9 cellular contexts compared by ENCODE assay signal in the genomic region with DNA sequence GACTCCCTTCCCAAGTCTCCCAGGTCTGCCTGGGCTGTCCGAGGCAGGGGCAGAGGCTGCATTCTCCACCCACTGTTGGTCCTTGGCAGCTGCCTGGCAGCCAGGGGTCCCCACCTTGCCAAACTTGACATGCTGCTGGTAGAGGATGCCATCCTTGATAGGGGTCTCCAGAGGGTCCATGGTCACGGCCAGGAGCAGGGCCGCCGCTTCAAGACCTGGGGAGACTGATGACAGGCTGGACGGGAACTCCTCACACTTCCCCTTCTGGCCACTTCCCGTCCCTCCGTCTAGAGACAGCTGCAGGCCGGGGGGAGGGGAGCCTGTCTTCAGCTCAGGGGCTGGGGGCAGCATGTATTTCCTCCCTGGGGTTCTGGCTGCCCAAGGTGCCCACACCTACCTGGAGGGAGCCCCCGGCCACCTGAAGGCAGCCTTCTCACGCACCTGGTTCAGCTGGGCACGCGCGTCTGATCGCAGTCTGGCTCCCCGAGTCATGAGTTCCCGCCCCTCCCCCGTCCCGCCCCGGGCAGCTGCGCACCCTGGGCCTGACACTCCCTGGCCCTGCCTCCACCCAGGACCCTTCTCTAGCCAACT. TPM values are rescaled to one million over a fixed set of nuclear protein-coding genes. Genes with fewer than 3 reads are reported as not detected.
DNase-seq lines count a peak whose midpoint lies in the region; ATAC-seq and TF ChIP-seq lines count a peak whose summit lies in the region.
"Had no signal": no experiment of that assay in that cellular context is flagged by ENCODE, and none has a peak within 500 bp of the region (broad histone marks: within the 10 kb centered on the region; RNA-seq: fewer than 3 reads in every experiment).

A gene with protein sequence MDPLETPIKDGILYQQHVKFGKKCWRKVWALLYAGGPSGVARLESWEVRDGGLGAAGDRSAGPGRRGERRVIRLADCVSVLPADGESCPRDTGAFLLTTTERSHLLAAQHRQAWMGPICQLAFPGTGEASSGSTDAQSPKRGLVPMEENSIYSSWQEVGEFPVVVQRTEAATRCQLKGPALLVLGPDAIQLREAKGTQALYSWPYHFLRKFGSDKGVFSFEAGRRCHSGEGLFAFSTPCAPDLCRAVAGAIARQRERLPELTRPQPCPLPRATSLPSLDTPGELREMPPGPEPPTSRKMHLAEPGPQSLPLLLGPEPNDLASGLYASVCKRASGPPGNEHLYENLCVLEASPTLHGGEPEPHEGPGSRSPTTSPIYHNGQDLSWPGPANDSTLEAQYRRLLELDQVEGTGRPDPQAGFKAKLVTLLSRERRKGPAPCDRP (minus strand): TSS at position 466 of the 591 bp plus-strand sequence. CDS start 286 bp downstream, at position 180.

- ATAC-seq in GM18517 (IDR thresholded peaks at IDR 0.05; ENCODE audit: unreplicated experiment) (peak; percentile 15), HG03432 (IDR thresholded peaks at IDR 0.05; ENCODE audit: unreplicated experiment) (peak; percentile 33)

- POLR2A ChIA-PET in activated CD4-positive, alpha-beta memory T cell treated with anti-CD3 and anti-CD28 coated beads for 36 hours (lab: Charles Lee): no interaction called here

- H3K27ac ChIP-seq in colonic mucosa: peak within 1 kb of the TSS; percentile 57

- no peak for TF ChIP-seq CTCF in colonic mucosa (IDR thresholded peaks at IDR 0.05)

- CTCF ChIA-PET in activated CD4-positive, alpha-beta memory T cell treated with anti-CD3 and anti-CD28 coated beads for 36 hours (lab: Charles Lee): interaction anchor here (1.4 to 3.2 kb wide), 2 partner anchors 9 to 200 kb away, joined by 4 to 12 read pairs; no protein-coding TSS in a partner anchor

- no peaks in the 10 kb centered on the region for H3K27me3 ChIP-seq in colonic mucosa

- H3K9ac ChIP-seq in colonic mucosa (ENCODE audit: low read depth in 2 of 2, low read length in 2 of 2): peak within 1 kb of the TSS; percentile 40 to 56

- H3K4me1 Mint-ChIP-seq in activated CD4-positive, alpha-beta memory T cell treated with anti-CD3 and anti-CD28 coated beads for 36 hours (ENCODE audit: low read depth): peaks cover 2% of the 10 kb centered on the region

- peak within 1 kb of the TSS; percentile 30 for H3K4me3 ChIP-seq in colonic mucosa

- peaks cover 16% of the 10 kb centered on the region for H3K36me3 ChIP-seq in colonic mucosa

- H3K27me3 Mint-ChIP-seq in activated CD4-positive, alpha-beta memory T cell treated with anti-CD3 and anti-CD28 coated beads for 36 hours: no peaks in the 10 kb centered on the region
- H3K27me3 Mint-ChIP-seq: brain had no signal

- H3K9me3 Mint-ChIP-seq in activated CD4-positive, alpha-beta memory T cell treated with anti-CD3 and anti-CD28 coated beads for 36 hours: no peaks in the 10 kb centered on the region

- DNase-seq in colonic mucosa: peak; percentile 44
- peak; percentile 90 for DNase-seq in posterior vena cava (ENCODE audit: low spot score)
- DNase-seq in activated CD4-positive, alpha-beta memory T cell treated with anti-CD3 and anti-CD28 coated beads for 36 hours: no peak
- DNase-seq in DMS114 treated with DMSO at 0.1 percent for 48 hours (lab: John Stamatoyannopoulos, UW; ENCODE audit: unreplicated experiment): no peak
- no peak for DNase-seq in activated gamma-delta T cell (lab: John Stamatoyannopoulos, UW)
- DNase-seq in dedifferentiated amniotic fluid mesenchymal stem cell (ENCODE audit: extremely low spot score): no peak

- H3K4me1 ChIP-seq in colonic mucosa: no peaks in the 10 kb centered on the region

- no peak within 1 kb of the TSS for H3K4me3 Mint-ChIP-seq in activated CD4-positive, alpha-beta memory T cell treated with anti-CD3 and anti-CD28 coated beads for 36 hours
- H3K4me3 Mint-ChIP-seq: brain had no signal

- no peak within 1 kb of the TSS for H3K27ac Mint-ChIP-seq in activated CD4-positive, alpha-beta memory T cell treated with anti-CD3 and anti-CD28 coated beads for 36 hours

- H3K36me3 Mint-ChIP-seq in activated CD4-positive, alpha-beta memory T cell treated with anti-CD3 and anti-CD28 coated beads for 36 hours: peaks cover 29% of the 10 kb centered on the region

- intact Hi-C loops in colonic mucosa (cut with DNase I) (no loop called here), posterior vena cava (cut with DNase I) (no loop called here)
- intact Hi-C loops in activated CD4-positive, alpha-beta memory T cell treated with anti-CD3 and anti-CD28 coated beads for 36 hours (cut with micrococcal nuclease): no loop called here

- H3K9me3 ChIP-seq in colonic mucosa: no peaks in the 10 kb centered on the region

RNA-seq across cellular contexts. Expression of the gene that starts here (rescaled TPM):
- 1 to 10 TPM; 4.1 to 8.9 TPM for total RNA-seq in colonic mucosa
- 10 to 100 TPM in 1 of 2 donors, 1 to 10 TPM in 1; 8.0 to 19.2 TPM for total RNA-seq in posterior vena cava
- 1 to 10 TPM in 1 of 2 experiments, under 1 TPM in 1; 0.52 to 1.3 TPM for total RNA-seq in activated CD4-positive, alpha-beta memory T cell treated with anti-CD3 and anti-CD28 coated beads for 36 hours

Comparison
In these comparisons a context has a peak if more than half of its experiments do, and no peak if none do; other contexts are left out.
1. DNase-seq: peak in colonic mucosa (single experiment) and posterior vena cava (single experiment); none in activated CD4-positive, alpha-beta memory T cell treated with anti-CD3 and anti-CD28 coated beads for 36 hours (single experiment), DMS114 treated with DMSO at 0.1 percent for 48 hours (single experiment), activated gamma-delta T cell (single experiment) and dedifferentiated amniotic fluid mesenchymal stem cell (single experiment).